Comparison of ENCODE assay signal across 12 cellular contexts in the genomic region with DNA sequence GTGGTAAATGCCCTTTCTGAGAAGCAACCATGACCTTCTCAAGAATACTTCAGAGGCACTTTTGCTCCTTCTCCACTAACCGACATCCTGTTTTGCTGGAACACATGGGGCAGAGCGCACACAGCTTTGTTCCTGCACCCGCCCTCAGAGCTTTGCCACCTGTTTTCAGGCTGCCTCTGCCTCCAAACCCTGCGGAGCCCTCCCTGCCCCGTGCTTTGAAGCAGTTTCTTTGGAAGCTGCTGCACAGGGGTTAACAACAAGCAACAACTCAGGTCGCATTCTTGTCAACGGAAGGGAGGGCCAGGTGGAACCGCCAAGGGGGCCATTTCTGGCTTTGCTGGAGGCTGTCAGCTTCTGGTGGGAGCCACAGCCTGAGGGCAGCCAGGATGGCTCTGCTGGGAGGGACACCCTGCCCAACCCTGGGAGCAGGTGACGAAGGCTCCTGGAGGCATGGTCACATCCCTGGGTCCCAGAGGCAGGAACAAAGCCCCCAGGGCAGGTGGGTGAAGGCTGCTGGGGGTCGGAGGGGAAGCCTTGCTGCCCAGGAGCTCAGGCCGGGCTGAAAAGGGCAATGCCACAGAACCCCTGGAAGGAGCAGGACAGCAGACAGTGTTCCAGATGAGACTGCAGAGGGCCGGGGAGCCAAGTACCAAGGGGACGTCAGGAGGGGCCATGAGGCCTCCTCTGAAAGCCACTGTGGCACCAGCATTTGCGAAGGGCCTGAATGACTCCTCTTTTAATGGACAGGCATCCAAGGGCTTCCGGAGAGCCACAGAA. TPM values are rescaled to one million over a fixed set of nuclear protein-coding genes. Genes with fewer than 3 reads are reported as not detected.
DNase-seq lines count a peak whose midpoint lies in the region; ATAC-seq, FAIRE-seq and TF ChIP-seq lines count a peak whose summit lies in the region.
"Had no signal": no experiment of that assay in that cellular context is flagged by ENCODE, and none has a peak within 500 bp of the region (broad histone marks: within the 10 kb centered on the region; RNA-seq: fewer than 3 reads in every experiment).

No MANE protein-coding gene starts in this region.

- peaks cover 6 to 13% of the 10 kb centered on the region in 2 donors for H3K27me3 Mint-ChIP-seq in natural killer cell treated with Interleukin-12 subunit alpha and Interleukin-12 subunit beta and Interleukin-15 and Interleukin-18, amount 100 ng/mL, for 72 hours

- no peaks in the 10 kb centered on the region for H3K36me3 ChIP-seq in upper lobe of right lung
- H3K36me3 ChIP-seq: colonic mucosa, neutrophil, suprapubic skin had no signal

- intact Hi-C loops in upper lobe of right lung (cut with DNase I), result no loop called here

- no peaks in the 10 kb centered on the region for H3K9me3 ChIP-seq in upper lobe of right lung
- H3K9me3 ChIP-seq: colonic mucosa, neutrophil, suprapubic skin had no signal

- H3K4me1 Mint-ChIP-seq in natural killer cell treated with Interleukin-12 subunit alpha and Interleukin-12 subunit beta and Interleukin-15 and Interleukin-18, amount 100 ng/mL, for 72 hours (ENCODE audit: low read depth in 2 of 2), result peaks cover 0 to 11% of the 10 kb centered on the region in 2 donors

- H3K4me3 Mint-ChIP-seq in natural killer cell treated with Interleukin-12 subunit alpha and Interleukin-12 subunit beta and Interleukin-15 and Interleukin-18, amount 100 ng/mL, for 72 hours, result peak overlapping the region; percentile 32

- no peak for TF ChIP-seq CTCF in upper lobe of right lung (IDR thresholded peaks at IDR 0.05)

- peak overlapping the region in 1 of 2 donors; percentile 18 for H3K27ac Mint-ChIP-seq in natural killer cell treated with Interleukin-12 subunit alpha and Interleukin-12 subunit beta and Interleukin-15 and Interleukin-18, amount 100 ng/mL, for 72 hours

- ATAC-seq in natural killer cell treated with Interleukin-12 subunit alpha and Interleukin-12 subunit beta and Interleukin-15 and Interleukin-18, amount 100 ng/mL, for 72 hours, result peak; percentile 56 to 62
- peak; percentile 33 for ATAC-seq in upper lobe of right lung

- no peaks in the 10 kb centered on the region for H3K9me3 Mint-ChIP-seq in natural killer cell treated with Interleukin-12 subunit alpha and Interleukin-12 subunit beta and Interleukin-15 and Interleukin-18, amount 100 ng/mL, for 72 hours

- no peak overlapping the region for H3K27ac ChIP-seq in upper lobe of right lung
- H3K27ac ChIP-seq: colonic mucosa, neutrophil, suprapubic skin had no signal

- peak; percentile 10 for DNase-seq in NCI-H510A treated with DMSO at 0.1 percent for 48 hours (lab: John Stamatoyannopoulos, UW)
- DNase-seq in NCI-H510A (lab: John Stamatoyannopoulos, UW), result no peak
- peak; percentile 75 for DNase-seq in activated effector memory CD4-positive, alpha-beta T cell treated with Interleukin-2 at 50 U/mL for 16 hours
- no peak for DNase-seq in natural killer cell treated with Interleukin-12 subunit alpha and Interleukin-12 subunit beta and Interleukin-15 and Interleukin-18, amount 100 ng/mL, for 72 hours (ENCODE audit: low spot score)
- peak; percentile 66 for DNase-seq in upper lobe of right lung
- DNase-seq in RCC 7860 (ENCODE audit: low spot score), result no peak
- no peak for DNase-seq in germinal center (ENCODE audit: low spot score)
- DNase-seq in H4 (ENCODE audit: low spot score), result no peak
- DNase-seq: 8988T, colonic mucosa had no signal

- FAIRE-seq in RCC 7860 (lab: Jason Lieb, UNC), result no peak

- no peaks in the 10 kb centered on the region for H3K36me3 Mint-ChIP-seq in natural killer cell treated with Interleukin-12 subunit alpha and Interleukin-12 subunit beta and Interleukin-15 and Interleukin-18, amount 100 ng/mL, for 72 hours

- no peaks in the 10 kb centered on the region for H3K27me3 ChIP-seq in upper lobe of right lung
- H3K27me3 ChIP-seq: colonic mucosa had no signal

- H3K4me3 ChIP-seq in upper lobe of right lung, result no peak overlapping the region
- H3K4me3 ChIP-seq: colonic mucosa, suprapubic skin had no signal

- peaks cover 31% of the 10 kb centered on the region for H3K4me1 ChIP-seq in upper lobe of right lung

RNA-seq across cellular contexts. Expression of a gene that starts 46.8 kb away (rescaled TPM):
- 10 to 100 TPM; 61.5 to 76.0 TPM for total RNA-seq in natural killer cell treated with Interleukin-12 subunit alpha and Interleukin-12 subunit beta and Interleukin-15 and Interleukin-18, amount 100 ng/mL, for 72 hours
- total RNA-seq in upper lobe of right lung, result 55.2 TPM
- 44.5 and 55.1 TPM in 2 replicates for total RNA-seq in H4 (2014; rRNA removed; shearing (Covaris generic))

RNA-seq across cellular contexts. Expression of a gene that starts 49.3 kb away (rescaled TPM):
- total RNA-seq in natural killer cell treated with Interleukin-12 subunit alpha and Interleukin-12 subunit beta and Interleukin-15 and Interleukin-18, amount 100 ng/mL, for 72 hours, result 1 to 10 TPM; 1.2 to 2.2 TPM
- 21.2 TPM for total RNA-seq in upper lobe of right lung
- not detected in 2 replicates for total RNA-seq in H4 (2014; rRNA removed; shearing (Covaris generic))

Comparison
In these comparisons a context has a peak if more than half of its experiments do, and no peak if none do; other contexts are left out.
1. DNase-seq: peak in NCI-H510A treated with DMSO at 0.1 percent for 48 hours (single experiment), activated effector memory CD4-positive, alpha-beta T cell treated with Interleukin-2 at 50 U/mL for 16 hours (single experiment) and upper lobe of right lung (single experiment); none in NCI-H510A (single experiment), natural killer cell treated with Interleukin-12 subunit alpha and Interleukin-12 subunit beta and Interleukin-15 and Interleukin-18, amount 100 ng/mL, for 72 hours (single experiment), RCC 7860 (single experiment), germinal center (single experiment) and H4 (single experiment).